23 cellular contexts compared by ENCODE assay signal in genomic region chr15:68378595-68378994, GRCh38. TPM values are rescaled to one million over a fixed set of nuclear protein-coding genes. Genes with fewer than 3 reads are reported as not detected.
DNase-seq lines count a peak whose midpoint lies in the region; ATAC-seq, FAIRE-seq and TF ChIP-seq lines count a peak whose summit lies in the region.
"Had no signal": no experiment of that assay in that cellular context is flagged by ENCODE, and none has a peak within 500 bp of the region (broad histone marks: within the 10 kb centered on the region; RNA-seq: fewer than 3 reads in every experiment).

No MANE protein-coding gene starts in this region.

- peak; percentile 28 for DNase-seq in activated CD8-positive, alpha-beta memory T cell treated with anti-CD3 and anti-CD28 coated beads for 24 hours
- no peak for DNase-seq in activated CD8-positive, alpha-beta memory T cell treated with anti-CD3 and anti-CD28 coated beads, Interleukin-2, amount 50 U/mL, for 4 hours
- DNase-seq in bronchial epithelial cell (ENCODE audit: low read depth) (no peak), sigmoid colon (peak; percentile 17)
- DNase-seq: ACHN; CD4-positive, alpha-beta T cell; HFFc6; KG1; NCI-H1048; NCI-H1417; NCI-H1694; NCI-H2029 treated with DMSO at 0.1 percent for 48 hours; NCI-H2227 treated with DMSO at 0.1 percent for 48 hours; NCI-H526 treated with DMSO at 0.1 percent for 48 hours; PC-9; Right ventricle myocardium superior had no signal

- H3K27ac ChIP-seq in HEK293 (ENCODE audit: extremely low read depth, low read depth, low read length) (no peak overlapping the region), sigmoid colon (no peak overlapping the region)
- H3K27ac ChIP-seq: 22Rv1, PC-9 had no signal

- H3K4me3 ChIP-seq in HEK293 (ENCODE audit: low read depth, low read length): no peak overlapping the region
- no peak overlapping the region for H3K4me3 ChIP-seq in bronchial epithelial cell (ENCODE audit: low read depth, low read length)
- H3K4me3 ChIP-seq in sigmoid colon: no peak overlapping the region
- H3K4me3 ChIP-seq: GM23338, PC-9 had no signal

- H3K4me1 ChIP-seq in HEK293 (ENCODE audit: control insufficient read depth, insufficient read depth, low read length) (no peaks in the 10 kb centered on the region), sigmoid colon (peaks cover 0 to under 1% (median 0%) of the 10 kb centered on the region in 4 donors)

- ATAC-seq in GM18873 (IDR thresholded peaks at IDR 0.05; ENCODE audit: low FRiP score, unreplicated experiment) (no peak), GM19324 (IDR thresholded peaks at IDR 0.05; ENCODE audit: low FRiP score, unreplicated experiment) (no peak)
- ATAC-seq: GM23338 had no signal

- TF ChIP-seq EP300 in sigmoid colon (IDR thresholded peaks at IDR 0.05): no peak

- 86 to 94% methylated on average over 3 of the region's 3 CpGs for WGBS in sigmoid colon, 2 donors

- H3K9me3 ChIP-seq in HEK293 (ENCODE audit: control insufficient read depth, insufficient read depth, low read depth, low read length): no peaks in the 10 kb centered on the region
- no peaks in the 10 kb centered on the region for H3K9me3 ChIP-seq in sigmoid colon

- POLR2A ChIA-PET in HEK293 (lab: Yijun Ruan, JAX): no interaction called here

- TF ChIP-seq CTCF in HEK293 (tag by site-specific recombination; IDR thresholded peaks at IDR 0.05) (no peak), bronchial epithelial cell (IDR thresholded peaks at IDR 0.05; ENCODE audit: insufficient read depth, low read length, severe bottlenecking) (no peak), sigmoid colon (IDR thresholded peaks at IDR 0.05) (no peak)

- CTCF ChIA-PET in HEK293 (lab: Yijun Ruan, JAX): interaction anchor here (0.6 to 0.9 kb wide), 2 partner anchors 21 to 72 kb away, joined by 3 to 4 read pairs; no protein-coding TSS in a partner anchor

- H3K36me3 ChIP-seq in HEK293 (ENCODE audit: control insufficient read depth in 2 of 2, insufficient read depth in 1 of 2, low read length in 2 of 2): no peaks in the 10 kb centered on the region
- no peaks in the 10 kb centered on the region for H3K36me3 ChIP-seq in bronchial epithelial cell (ENCODE audit: control insufficient read depth, insufficient read depth, low read length)
- H3K36me3 ChIP-seq in sigmoid colon: no peaks in the 10 kb centered on the region

- H3K27me3 ChIP-seq in bronchial epithelial cell (ENCODE audit: control insufficient read depth, insufficient read depth, low read length): peaks cover 2% of the 10 kb centered on the region
- no peaks in the 10 kb centered on the region for H3K27me3 ChIP-seq in sigmoid colon

- no peak for TF ChIP-seq POLR2A in sigmoid colon (IDR thresholded peaks at IDR 0.05)

- intact Hi-C loops in sigmoid colon (cut with DNase I): no loop called here

- peak; percentile 62 for FAIRE-seq in bronchial epithelial cell (lab: Jason Lieb, UNC)
- FAIRE-seq: D721Med had no signal

TF ChIP-seq in HEK293, 187 proteins besides CTCF, POLR2A, EP300 and RAD21:
- TF ChIP-seq ZNF335 (tag by site-specific recombination; conservative IDR thresholded peaks at IDR 0.05) (no peak), SCRT2 (tag by site-specific recombination; IDR thresholded peaks at IDR 0.05) (peak; percentile 70), SCRT1 (tag by site-specific recombination; IDR thresholded peaks at IDR 0.05; ENCODE audit: borderline replicate concordance) (peak; percentile 47)

RNA-seq across cellular contexts. Expression of gene ITGA11, which starts 53.4 kb away (rescaled TPM):
- total RNA-seq in bronchial epithelial cell (0.53 TPM in 1 of 2 replicates, not detected in the other), sigmoid colon (1 to 10 TPM in 3 of 4 donors, under 1 TPM in 1; 0.95 to 6.1 (median 2.7) TPM)
- polyA plus RNA-seq in sigmoid colon: 1 to 10 TPM in 1 of 3 donors, under 1 TPM in 2; 0.71 to 2.4 (median 0.92) TPM
- total RNA-seq: SK-MEL-5 had no signal

Comparison
In these comparisons a context has a peak if more than half of its experiments do, and no peak if none do; other contexts are left out.
1. DNase-seq: peak in activated CD8-positive, alpha-beta memory T cell treated with anti-CD3 and anti-CD28 coated beads for 24 hours (single experiment) and sigmoid colon (single experiment); none in activated CD8-positive, alpha-beta memory T cell treated with anti-CD3 and anti-CD28 coated beads, Interleukin-2, amount 50 U/mL, for 4 hours (single experiment) and bronchial epithelial cell (single experiment).